In the genomic region with DNA sequence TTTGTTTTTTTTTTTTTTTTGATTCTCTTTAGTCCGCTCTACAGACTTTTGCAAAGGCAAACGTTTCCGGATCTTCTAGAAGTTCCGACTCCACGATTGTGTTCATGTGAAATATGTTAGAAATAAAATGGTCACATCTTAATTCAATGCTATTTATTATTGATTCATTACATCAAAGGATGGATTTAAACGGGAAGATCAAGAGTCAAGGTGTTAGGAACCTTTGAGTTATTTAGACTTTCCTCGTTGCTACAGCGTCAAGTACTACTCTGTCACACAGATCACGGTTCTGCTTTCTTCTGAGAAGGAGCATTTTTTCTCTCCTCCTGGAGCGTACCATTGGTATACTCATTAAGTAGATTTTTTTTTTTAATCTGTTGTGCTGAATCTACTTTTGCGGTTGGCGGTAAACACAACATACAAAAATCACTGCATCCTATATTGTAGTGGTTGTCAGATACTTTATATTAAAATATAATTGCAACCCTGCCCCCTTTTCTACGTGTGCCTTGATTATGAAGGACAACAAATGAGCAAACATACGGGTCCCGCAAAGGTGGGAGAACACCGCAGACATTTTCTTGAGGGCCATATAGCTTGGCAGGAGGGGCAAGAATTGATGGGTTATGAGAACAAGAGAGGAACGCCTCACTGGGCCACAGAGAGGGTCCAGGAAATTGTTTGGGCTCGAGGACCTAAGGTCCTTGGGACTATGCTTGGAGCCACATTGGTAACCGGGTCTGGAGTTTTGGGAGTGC, we compare ENCODE assay signal across 8 cellular contexts. TPM values are rescaled to one million over a fixed set of nuclear protein-coding genes. Genes with fewer than 3 reads are reported as not detected.
DNase-seq lines count a peak whose midpoint lies in the region; ATAC-seq and TF ChIP-seq lines count a peak whose summit lies in the region.

No MANE protein-coding gene starts in this region.

- TF ChIP-seq CTCF in SK-N-SH (IDR thresholded peaks at IDR 0.05) (no peak), retinal pigment epithelial cell (conservative IDR thresholded peaks at IDR 0.05; ENCODE audit: low read depth, low read length) (no peak)

- H3K27ac ChIP-seq in SK-N-SH (ENCODE audit: low read depth in 2 of 2, low read length in 1 of 2) (no peak overlapping the region), ectodermal cell (ENCODE audit: insufficient read depth, low read depth, low read length, poor library complexity, severe bottlenecking) (no peak overlapping the region)

- peaks cover 0 to 3% of the 10 kb centered on the region in 2 experiments; a peak in 2 of 4 replicates for H3K4me1 ChIP-seq in SK-N-SH (ENCODE audit: control insufficient read depth in 1 of 2, insufficient read depth in 2 of 2, low read depth in 1 of 2, low read length in 1 of 2)
- H3K4me1 ChIP-seq in ectodermal cell (ENCODE audit: control insufficient read depth, insufficient read depth, low read length), result no peaks in the 10 kb centered on the region

- no peaks in the 10 kb centered on the region for H3K27me3 ChIP-seq in SK-N-SH (ENCODE audit: insufficient read depth)
- H3K27me3 ChIP-seq in ectodermal cell (ENCODE audit: control insufficient read depth, insufficient read depth, low read length, poor library complexity, severe bottlenecking), result no peaks in the 10 kb centered on the region

- POLR2A ChIA-PET in SK-N-SH (lab: Yijun Ruan, JAX), result no interaction called here

- no peaks in the 10 kb centered on the region for H3K36me3 ChIP-seq in SK-N-SH (replicated peaks in 1 of 2; ENCODE audit: control insufficient read depth in 1 of 2, insufficient read depth in 2 of 2, low read length in 1 of 2)
- no peaks in the 10 kb centered on the region for H3K36me3 ChIP-seq in ectodermal cell (ENCODE audit: control insufficient read depth, insufficient read depth, low read length)

- peaks cover 49% of the 10 kb centered on the region for H3F3A ChIP-seq in SK-N-SH (replicated peaks; ENCODE audit: insufficient read depth)

- no peaks in the 10 kb centered on the region for H3K9me2 ChIP-seq in SK-N-SH

- H3K79me2 ChIP-seq in SK-N-SH (ENCODE audit: insufficient read depth), result no peaks in the 10 kb centered on the region

- 0 out of 2 replicates have a peak overlapping the region, but pooled peaks have one; percentile 22 for H3K4me2 ChIP-seq in SK-N-SH

- no peak for TF ChIP-seq EP300 in SK-N-SH (IDR thresholded peaks at IDR 0.05; ENCODE audit: borderline replicate concordance in 1 of 2, low read depth in 1 of 2, low read length in 1 of 2)

- no peak for TF ChIP-seq RAD21 in SK-N-SH (IDR thresholded peaks at IDR 0.05; ENCODE audit: low read length)

- ATAC-seq in SK-N-SH treated with all-trans-retinoic acid at 6 μM for 48 hours (no peak), HG03196 (IDR thresholded peaks at IDR 0.05; ENCODE audit: unreplicated experiment) (no peak), GM21381 (IDR thresholded peaks at IDR 0.05; ENCODE audit: unreplicated experiment) (no peak), HG03432 (IDR thresholded peaks at IDR 0.05; ENCODE audit: unreplicated experiment) (no peak)

- H3K4me3 ChIP-seq in SK-N-SH (ENCODE audit: low read depth in 2 of 2, low read length in 1 of 2) (peak overlapping the region in 1 of 2 experiments; percentile 84; a peak in 1 of 4 replicates), ectodermal cell (ENCODE audit: insufficient read depth, low read depth, low read length) (peak overlapping the region; percentile 80), retinal pigment epithelial cell (ENCODE audit: low read length) (peak overlapping the region; percentile 77)

- DNase-seq in SK-N-SH (no peak), NCI-H82 treated with DMSO at 0.1 percent for 48 hours (lab: John Stamatoyannopoulos, UW; ENCODE audit: unreplicated experiment) (peak; percentile 34), retinal pigment epithelial cell (ENCODE audit: low read depth) (no peak)

- H3K9ac ChIP-seq in SK-N-SH, result no peak overlapping the region

- H4K20me1 ChIP-seq in SK-N-SH (ENCODE audit: insufficient read depth), result no peaks in the 10 kb centered on the region

- WGBS in SK-N-SH (ENCODE audit: low lambda C conversion rate), result 54% methylated on average over 19 of the region's 19 CpGs
- 1 to 2% methylated on average over 13 to 14 of the region's 19 CpGs for WGBS in ectodermal cell, 2 experiments

- H2AFZ ChIP-seq in SK-N-SH (ENCODE audit: low read depth), result no peak overlapping the region

- CTCF ChIA-PET in SK-N-SH (lab: Yijun Ruan, JAX), result interaction anchor here (0.8 to 1.4 kb wide), 3 partner anchors 14 to 214 kb away, joined by 3 to 6 read pairs (median 4); no protein-coding TSS in a partner anchor

- H3K9me3 ChIP-seq in SK-N-SH (no peaks in the 10 kb centered on the region), ectodermal cell (ENCODE audit: control insufficient read depth, low read length) (no peaks in the 10 kb centered on the region)

TF ChIP-seq in SK-N-SH, 30 proteins besides CTCF, POLR2A, EP300 and RAD21 (continues in another document):
- TF ChIP-seq TAF1 (IDR thresholded peaks at IDR 0.05; ENCODE audit: borderline replicate concordance, low read depth, low read length) (no peak), FOXJ3 (CRISPR knock-in tag; IDR thresholded peaks at IDR 0.05) (no peak), NFIC (IDR thresholded peaks at IDR 0.05; ENCODE audit: borderline replicate concordance) (no peak), RXRA (IDR thresholded peaks at IDR 0.05; ENCODE audit: borderline replicate concordance, low read depth) (no peak), YY1 (IDR thresholded peaks at IDR 0.05; ENCODE audit: low read depth) (no peak), GATA2 (CRISPR knock-in tag; IDR thresholded peaks at IDR 0.05) (no peak), SMC3 (IDR thresholded peaks at IDR 0.05; ENCODE audit: low read depth, low read length) (no peak)
- TF ChIP-seq, protein P1, sequence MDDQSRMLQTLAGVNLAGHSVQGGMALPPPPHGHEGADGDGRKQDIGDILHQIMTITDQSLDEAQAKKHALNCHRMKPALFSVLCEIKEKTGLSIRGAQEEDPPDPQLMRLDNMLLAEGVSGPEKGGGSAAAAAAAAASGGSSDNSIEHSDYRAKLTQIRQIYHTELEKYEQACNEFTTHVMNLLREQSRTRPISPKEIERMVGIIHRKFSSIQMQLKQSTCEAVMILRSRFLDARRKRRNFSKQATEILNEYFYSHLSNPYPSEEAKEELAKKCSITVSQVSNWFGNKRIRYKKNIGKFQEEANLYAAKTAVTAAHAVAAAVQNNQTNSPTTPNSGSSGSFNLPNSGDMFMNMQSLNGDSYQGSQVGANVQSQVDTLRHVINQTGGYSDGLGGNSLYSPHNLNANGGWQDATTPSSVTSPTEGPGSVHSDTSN (IDR thresholded peaks at IDR 0.05), result no peak

TF ChIP-seq in SK-N-SH treated with all-trans-retinoic acid at 6 μM for 48 hours, 23 proteins besides CTCF, POLR2A, EP300 and RAD21 (continues in another document):
- TF ChIP-seq, protein P2, sequence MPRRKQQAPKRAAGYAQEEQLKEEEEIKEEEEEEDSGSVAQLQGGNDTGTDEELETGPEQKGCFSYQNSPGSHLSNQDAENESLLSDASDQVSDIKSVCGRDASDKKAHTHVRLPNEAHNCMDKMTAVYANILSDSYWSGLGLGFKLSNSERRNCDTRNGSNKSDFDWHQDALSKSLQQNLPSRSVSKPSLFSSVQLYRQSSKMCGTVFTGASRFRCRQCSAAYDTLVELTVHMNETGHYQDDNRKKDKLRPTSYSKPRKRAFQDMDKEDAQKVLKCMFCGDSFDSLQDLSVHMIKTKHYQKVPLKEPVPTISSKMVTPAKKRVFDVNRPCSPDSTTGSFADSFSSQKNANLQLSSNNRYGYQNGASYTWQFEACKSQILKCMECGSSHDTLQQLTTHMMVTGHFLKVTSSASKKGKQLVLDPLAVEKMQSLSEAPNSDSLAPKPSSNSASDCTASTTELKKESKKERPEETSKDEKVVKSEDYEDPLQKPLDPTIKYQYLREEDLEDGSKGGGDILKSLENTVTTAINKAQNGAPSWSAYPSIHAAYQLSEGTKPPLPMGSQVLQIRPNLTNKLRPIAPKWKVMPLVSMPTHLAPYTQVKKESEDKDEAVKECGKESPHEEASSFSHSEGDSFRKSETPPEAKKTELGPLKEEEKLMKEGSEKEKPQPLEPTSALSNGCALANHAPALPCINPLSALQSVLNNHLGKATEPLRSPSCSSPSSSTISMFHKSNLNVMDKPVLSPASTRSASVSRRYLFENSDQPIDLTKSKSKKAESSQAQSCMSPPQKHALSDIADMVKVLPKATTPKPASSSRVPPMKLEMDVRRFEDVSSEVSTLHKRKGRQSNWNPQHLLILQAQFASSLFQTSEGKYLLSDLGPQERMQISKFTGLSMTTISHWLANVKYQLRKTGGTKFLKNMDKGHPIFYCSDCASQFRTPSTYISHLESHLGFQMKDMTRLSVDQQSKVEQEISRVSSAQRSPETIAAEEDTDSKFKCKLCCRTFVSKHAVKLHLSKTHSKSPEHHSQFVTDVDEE (CRISPR knock-in tag; IDR thresholded peaks at IDR 0.05), result no peak

RNA-seq across cellular contexts. Expression of a gene that starts 17.5 kb away (rescaled TPM):
- 76.3 and 79.7 TPM in 2 replicates for polyA plus RNA-seq in SK-N-SH (2012; rRNA removed)
- 98.3 and 103 TPM in 2 replicates for polyA plus RNA-seq in SK-N-SH (2012; cell fraction: cytosol; rRNA removed)
- 27.6 and 48.3 TPM in 2 replicates for polyA plus RNA-seq in SK-N-SH (2012; cell fraction: nucleus; rRNA removed)
- 76.9 TPM for polyA plus RNA-seq in ectodermal cell (2013, experiment 1 of 4)
- polyA plus RNA-seq in ectodermal cell (2013, experiment 2 of 4), result 71.1 TPM
- polyA plus RNA-seq in ectodermal cell (2013, experiment 3 of 4), result 73.8 TPM
- polyA plus RNA-seq in ectodermal cell (2013, experiment 4 of 4), result 79.7 TPM

RNA-seq across cellular contexts. Expression of a gene that starts 41.1 kb away (rescaled TPM):
- 15.4 and 18.4 TPM in 2 replicates for polyA plus RNA-seq in SK-N-SH (2012; rRNA removed)
- polyA plus RNA-seq in SK-N-SH (2012; cell fraction: cytosol; rRNA removed), result 10.1 and 15.2 TPM in 2 replicates
- polyA plus RNA-seq in SK-N-SH (2012; cell fraction: nucleus; rRNA removed), result 9.9 and 12.9 TPM in 2 replicates
- 17.3 TPM for polyA plus RNA-seq in ectodermal cell (2013, experiment 1 of 4)
- polyA plus RNA-seq in ectodermal cell (2013, experiment 2 of 4), result 18.4 TPM
- 15.8 TPM for polyA plus RNA-seq in ectodermal cell (2013, experiment 3 of 4)
- 17.1 TPM for polyA plus RNA-seq in ectodermal cell (2013, experiment 4 of 4)

RNA-seq across cellular contexts. Expression of a gene that starts 55.6 kb away (rescaled TPM):
- polyA plus RNA-seq in SK-N-SH (2012; rRNA removed), result not detected in 2 replicates
- polyA plus RNA-seq in SK-N-SH (2012; cell fraction: cytosol; rRNA removed), result 0.01 TPM in 1 of 2 replicates, not detected in the other
- not detected in 2 replicates for polyA plus RNA-seq in SK-N-SH (2012; cell fraction: nucleus; rRNA removed)
- polyA plus RNA-seq in ectodermal cell (2013, experiment 1 of 4), result not detected
- not detected for polyA plus RNA-seq in ectodermal cell (2013, experiment 2 of 4)
- polyA plus RNA-seq in ectodermal cell (2013, experiment 3 of 4), result not detected
- not detected for polyA plus RNA-seq in ectodermal cell (2013, experiment 4 of 4)
